ENCODE assay signal across 8 cellular contexts in the genomic region with DNA sequence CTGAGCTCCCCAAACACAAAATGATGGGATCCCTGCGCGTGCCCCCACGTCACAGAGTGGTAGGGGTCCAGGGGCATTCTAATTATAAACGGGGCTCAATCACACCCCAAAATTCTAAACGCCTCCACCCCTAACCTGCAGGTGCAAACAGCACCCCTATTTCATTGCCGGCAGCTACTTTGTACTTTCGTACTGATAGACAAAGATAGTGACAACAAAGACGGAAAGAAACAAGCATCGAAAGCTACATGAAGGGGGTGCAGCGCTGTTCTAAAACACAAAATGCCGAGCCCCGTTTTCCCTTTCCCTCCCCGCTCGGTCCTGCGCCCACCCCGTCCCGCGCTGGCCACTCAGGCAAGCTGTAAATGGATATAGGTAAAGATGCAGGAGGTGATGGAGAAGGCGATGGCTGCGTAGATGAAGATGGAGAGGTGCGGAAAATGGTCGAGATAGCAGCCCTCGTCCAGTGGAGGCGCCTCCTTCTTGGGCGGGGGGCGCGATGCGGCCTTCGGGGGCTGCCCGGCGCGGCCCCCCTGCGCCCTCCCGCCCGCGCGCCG. TPM values are rescaled to one million over a fixed set of nuclear protein-coding genes. Genes with fewer than 3 reads are reported as not detected.
DNase-seq lines count a peak whose midpoint lies in the region; ATAC-seq and TF ChIP-seq lines count a peak whose summit lies in the region.

No MANE protein-coding gene starts in this region.

- TF ChIP-seq CTCF in AG10803 (conservative IDR thresholded peaks at IDR 0.05; ENCODE audit: low read length) (no peak), cardiac fibroblast (IDR thresholded peaks at IDR 0.05; ENCODE audit: low read depth, low read length) (no peak), type B pancreatic cell (conservative IDR thresholded peaks at IDR 0.05) (peak; percentile 30)

- peak overlapping the region; percentile 96 for H3K4me3 Mint-ChIP-seq in type B pancreatic cell

- no peaks in the 10 kb centered on the region for H3K9me3 Mint-ChIP-seq in type B pancreatic cell

- peak overlapping the region; percentile 57 for H3K56ac ChIP-seq in mesendoderm (ENCODE audit: low read length)

- H2BK15ac ChIP-seq in mesendoderm (replicated peaks; ENCODE audit: low read depth): no peak overlapping the region

- H2AK5ac ChIP-seq in mesendoderm (ENCODE audit: low read length): no peak overlapping the region

- no peaks in the 10 kb centered on the region for H3K4me1 ChIP-seq in mesendoderm (ENCODE audit: control insufficient read depth, low read depth, low read length)

- no peak overlapping the region for H2BK5ac ChIP-seq in mesendoderm (ENCODE audit: low read length)

- H3K4ac ChIP-seq in mesendoderm (ENCODE audit: low read depth, low read length): no peak overlapping the region

- H3K9ac ChIP-seq in mesendoderm (ENCODE audit: low read length): peak overlapping the region; percentile 48

- H3K79me1 ChIP-seq in mesendoderm (ENCODE audit: low read length): no peaks in the 10 kb centered on the region

- WGBS in mesendoderm (ENCODE audit: extremely low coverage, insufficient coverage, low lambda C conversion rate): no CpG with 5 or more reads among the region's 38 CpGs

- H3K79me2 ChIP-seq in mesendoderm (ENCODE audit: control insufficient read depth, insufficient read depth, low read length): no peaks in the 10 kb centered on the region

- no peak overlapping the region for H4K5ac ChIP-seq in mesendoderm (ENCODE audit: low read length)

- H3K27ac ChIP-seq in mesendoderm (ENCODE audit: low read depth, low read length): no peak overlapping the region

- H3K27ac Mint-ChIP-seq in type B pancreatic cell: peak overlapping the region; percentile 25

- peaks cover 15% of the 10 kb centered on the region for H3K4me1 Mint-ChIP-seq in type B pancreatic cell (ENCODE audit: unreplicated experiment)

- peak overlapping the region; percentile 60 for H3K4me3 ChIP-seq in AG10803 (ENCODE audit: low read length)
- H3K4me3 ChIP-seq in cardiac fibroblast (replicated peaks in 1 of 2; ENCODE audit: low read depth in 2 of 2, low read length in 2 of 2): peak overlapping the region; percentile 64 to 75
- peak overlapping the region; percentile 22 for H3K4me3 ChIP-seq in mesendoderm (ENCODE audit: low read length)

- peaks cover 10% of the 10 kb centered on the region for H3K27me3 ChIP-seq in mesendoderm (ENCODE audit: insufficient read depth, low read length, poor library complexity)

- peak; percentile 13 for ATAC-seq in HG02588 (IDR thresholded peaks at IDR 0.05; ENCODE audit: unreplicated experiment)
- ATAC-seq in HG02840 (IDR thresholded peaks at IDR 0.05; ENCODE audit: low FRiP score, unreplicated experiment): no peak

- no peaks in the 10 kb centered on the region for H3K36me3 ChIP-seq in mesendoderm (ENCODE audit: control insufficient read depth, insufficient read depth, low read length)

- H3K27me3 Mint-ChIP-seq in type B pancreatic cell: peaks cover 44% of the 10 kb centered on the region

- no peak overlapping the region for H3K18ac ChIP-seq in mesendoderm (ENCODE audit: low read length)

- no peak overlapping the region for H2BK120ac ChIP-seq in mesendoderm (ENCODE audit: low read depth, low read length)

- no peak overlapping the region for H3K23ac ChIP-seq in mesendoderm (ENCODE audit: low read length)

- peaks cover 7% of the 10 kb centered on the region for H3K36me3 Mint-ChIP-seq in type B pancreatic cell

- no peak for DNase-seq in AG10803 (ENCODE audit: low read depth)
- DNase-seq in cardiac fibroblast (ENCODE audit: low read depth in 2 of 2): peak; percentile 4
- DNase-seq in mesendoderm: peak; percentile 22
- DNase-seq in type B pancreatic cell (ENCODE audit: extremely low spot score, unreplicated experiment): no peak
- DNase-seq in CD1c-positive myeloid dendritic cell (ENCODE audit: extremely low spot score): no peak
- DNase-seq in NCI-H774 (lab: John Stamatoyannopoulos, UW): no peak

- H3K4me2 ChIP-seq in mesendoderm (ENCODE audit: low read length): peak overlapping the region; percentile 66

- H4K8ac ChIP-seq in mesendoderm (ENCODE audit: low read depth, low read length): no peak overlapping the region

RNA-seq across cellular contexts. Expression of a gene that starts 14.0 kb away (rescaled TPM):
- polyA plus RNA-seq in mesendoderm (2013, experiment 1 of 2): 25.0 TPM
- polyA plus RNA-seq in mesendoderm (2013, experiment 2 of 2): 23.5 TPM
- total RNA-seq in type B pancreatic cell (ENCODE audit: low replicate concordance): 21.9 and 28.1 TPM in 2 replicates

RNA-seq across cellular contexts. Expression of a gene that starts 14.3 kb away (rescaled TPM):
- 33.1 TPM for polyA plus RNA-seq in mesendoderm (2013, experiment 1 of 2)
- 34.2 TPM for polyA plus RNA-seq in mesendoderm (2013, experiment 2 of 2)
- 57.3 and 79.4 TPM in 2 replicates for total RNA-seq in type B pancreatic cell (ENCODE audit: low replicate concordance)

RNA-seq across cellular contexts. Expression of a gene that starts 31.5 kb away (rescaled TPM):
- 50.1 TPM for polyA plus RNA-seq in mesendoderm (2013, experiment 1 of 2)
- polyA plus RNA-seq in mesendoderm (2013, experiment 2 of 2): 49.2 TPM
- 14.6 and 26.2 TPM in 2 replicates for total RNA-seq in type B pancreatic cell (ENCODE audit: low replicate concordance)

Comparison
In these comparisons a context has a peak if more than half of its experiments do, and no peak if none do; other contexts are left out.
1. DNase-seq: peak in cardiac fibroblast (2 of 2) and mesendoderm (single experiment); none in AG10803 (single experiment), type B pancreatic cell (single experiment), CD1c-positive myeloid dendritic cell (single experiment) and NCI-H774 (single experiment).
2. Peak in every context shown above with its lines, with median percentiles within 50 percentile points of each other: H3K4me3 ChIP-seq.